24 cellular contexts compared by ENCODE assay signal in genomic region chr10:12561720-12562119, GRCh38.
"Had no signal": no experiment of that assay in that cellular context is flagged by ENCODE, and none has a peak within 500 bp of the region (broad histone marks: within the 10 kb centered on the region; RNA-seq: fewer than 3 reads in every experiment).

No MANE protein-coding gene starts in this region.

- H3K4me3 Mint-ChIP-seq: activated CD4-positive, alpha-beta memory T cell treated with anti-CD3 and anti-CD28 coated beads for 36 hours; activated CD4-positive, alpha-beta T cell treated with anti-CD3 and anti-CD28 coated beads, Interleukin-2, amount 10 ng/mL, durations not matched to agents 7 days and 5 days; activated naive CD4-positive, alpha-beta T cell treated with anti-CD3 and anti-CD28 coated beads, Interleukin-2, amount 10 ng/mL, durations not matched to agents 7 days and 5 days; activated naive CD8-positive, alpha-beta T cell treated with anti-CD3 and anti-CD28 coated beads for 36 hours; activated T-cell treated with anti-CD3 and anti-CD28 coated beads, Interleukin-2, amount 50 U/mL, for 4 hours; WTC11 had no signal

- H3K36me3 ChIP-seq: brain microvascular endothelial cell, cardiac muscle cell had no signal

- H3K27ac ChIP-seq: brain microvascular endothelial cell, cardiac muscle cell, PC-9, SK-N-MC had no signal

- H3K4me1 Mint-ChIP-seq: activated naive CD4-positive, alpha-beta T cell treated with anti-CD3 and anti-CD28 coated beads, Interleukin-2, amount 10 ng/mL, durations not matched to agents 7 days and 5 days had no signal

- H3K9me3 Mint-ChIP-seq: activated CD4-positive, alpha-beta memory T cell treated with anti-CD3 and anti-CD28 coated beads for 36 hours; activated CD4-positive, alpha-beta T cell treated with anti-CD3 and anti-CD28 coated beads, Interleukin-2, amount 10 ng/mL, durations not matched to agents 7 days and 5 days; activated naive CD4-positive, alpha-beta T cell treated with anti-CD3 and anti-CD28 coated beads, Interleukin-2, amount 10 ng/mL, durations not matched to agents 7 days and 5 days; activated naive CD8-positive, alpha-beta T cell treated with anti-CD3 and anti-CD28 coated beads for 36 hours; activated T-cell treated with anti-CD3 and anti-CD28 coated beads, Interleukin-2, amount 50 U/mL, for 4 hours; WTC11 had no signal

- H3K27ac Mint-ChIP-seq: activated CD4-positive, alpha-beta memory T cell treated with anti-CD3 and anti-CD28 coated beads for 36 hours; activated CD4-positive, alpha-beta T cell treated with anti-CD3 and anti-CD28 coated beads, Interleukin-2, amount 10 ng/mL, durations not matched to agents 7 days and 5 days; activated naive CD4-positive, alpha-beta T cell treated with anti-CD3 and anti-CD28 coated beads, Interleukin-2, amount 10 ng/mL, durations not matched to agents 7 days and 5 days; activated naive CD8-positive, alpha-beta T cell treated with anti-CD3 and anti-CD28 coated beads for 36 hours; WTC11 had no signal

- DNase-seq: activated CD4-positive, alpha-beta memory T cell treated with anti-CD3 and anti-CD28 coated beads for 36 hours; activated CD4-positive, alpha-beta T cell treated with anti-CD3 and anti-CD28 coated beads for 1 hour; activated CD4-positive, alpha-beta T cell treated with anti-CD3 and anti-CD28 coated beads, Interleukin-2, amount 10 ng/mL, durations not matched to agents 7 days and 5 days; activated CD8-positive, alpha-beta memory T cell treated with anti-CD3 and anti-CD28 coated beads for 24 hours; activated gamma-delta T cell; activated naive CD4-positive, alpha-beta T cell treated with anti-CD3 and anti-CD28 coated beads, Interleukin-2, amount 10 ng/mL, durations not matched to agents 7 days and 5 days; activated naive CD8-positive, alpha-beta T cell treated with anti-CD3 and anti-CD28 coated beads for 36 hours; activated T-cell treated with anti-CD3 and anti-CD28 coated beads, Interleukin-2, amount 50 U/mL, for 4 hours; brain microvascular endothelial cell; Kasumi-1; NCI-H1105; NCI-H1436; NCI-H1694 treated with DMSO at 0.1 percent for 48 hours; NCI-H2029 treated with DMSO at 0.1 percent for 48 hours; NCI-H345; NCI-H510A; NCI-H526 treated with DMSO at 0.1 percent for 48 hours; NCI-H82; PC-9; SIG-M5; T-helper 1 cell had no signal

- H3K36me3 Mint-ChIP-seq: activated CD4-positive, alpha-beta memory T cell treated with anti-CD3 and anti-CD28 coated beads for 36 hours; activated naive CD4-positive, alpha-beta T cell treated with anti-CD3 and anti-CD28 coated beads, Interleukin-2, amount 10 ng/mL, durations not matched to agents 7 days and 5 days; activated naive CD8-positive, alpha-beta T cell treated with anti-CD3 and anti-CD28 coated beads for 36 hours; WTC11 had no signal

- ATAC-seq: activated T-cell treated with anti-CD3 and anti-CD28 coated beads, Interleukin-2, amount 50 U/mL, for 4 hours; WTC11 had no signal

- H3K4me3 ChIP-seq: cardiac muscle cell, PC-9, SK-N-MC had no signal

- H3K27me3 Mint-ChIP-seq: activated CD4-positive, alpha-beta memory T cell treated with anti-CD3 and anti-CD28 coated beads for 36 hours; activated CD4-positive, alpha-beta T cell treated with anti-CD3 and anti-CD28 coated beads, Interleukin-2, amount 10 ng/mL, durations not matched to agents 7 days and 5 days; activated naive CD4-positive, alpha-beta T cell treated with anti-CD3 and anti-CD28 coated beads, Interleukin-2, amount 10 ng/mL, durations not matched to agents 7 days and 5 days; activated naive CD8-positive, alpha-beta T cell treated with anti-CD3 and anti-CD28 coated beads for 36 hours had no signal

- H3K27me3 ChIP-seq: brain microvascular endothelial cell, cardiac muscle cell had no signal

- H3K4me2 ChIP-seq: PC-9 had no signal
